ENCODE assay signal across 9 cellular contexts in genomic region chr1:202643397-202644218, GRCh38.
DNase-seq lines count a peak whose midpoint lies in the region; ATAC-seq and TF ChIP-seq lines count a peak whose summit lies in the region.
"Had no signal": no experiment of that assay in that cellular context is flagged by ENCODE, and none has a peak within 500 bp of the region (broad histone marks: within the 10 kb centered on the region; RNA-seq: fewer than 3 reads in every experiment).

No MANE protein-coding gene starts in this region.

- no peak overlapping the region for H4K8ac ChIP-seq in IMR-90 (ENCODE audit: low read depth in 2 of 2, low read length in 2 of 2)

- no peak overlapping the region for H2BK15ac ChIP-seq in IMR-90 (ENCODE audit: low read depth, low read length)

- no peaks in the 10 kb centered on the region for H3K36me3 ChIP-seq in CD4-positive, CD25-positive, alpha-beta regulatory T cell (ENCODE audit: control insufficient read depth, insufficient read depth, low read length)
- H3K36me3 ChIP-seq in IMR-90 (ENCODE audit: control insufficient read depth, insufficient read depth, low read length): no peaks in the 10 kb centered on the region

- in situ Hi-C loops in IMR-90 (cut with MboI; ENCODE audit: low sequenced_read_pairs): no loop called here

- H2AK5ac ChIP-seq in IMR-90 (ENCODE audit: low read depth, low read length): no peak overlapping the region

- no peaks in the 10 kb centered on the region; the same call in 1 of the 2 replicates for H4K20me1 ChIP-seq in IMR-90 (ENCODE audit: insufficient read depth, low read length)

- no peak for TF ChIP-seq CTCF in IMR-90 (conservative IDR thresholded peaks at IDR 0.05; ENCODE audit: low read depth, low read length)
- TF ChIP-seq CTCF in nephron progenitor cell (IDR thresholded peaks at IDR 0.05): no peak

- TF ChIP-seq RAD21 in IMR-90 (IDR thresholded peaks at IDR 0.05; ENCODE audit: low read length): no peak

- H2AK9ac ChIP-seq in IMR-90 (replicated peaks; ENCODE audit: low read depth, low read length, poor library complexity): no peak overlapping the region

- H3K4me3 ChIP-seq in CD4-positive, CD25-positive, alpha-beta regulatory T cell (ENCODE audit: low read depth, low read length): no peak overlapping the region
- peak overlapping the region; percentile 10; the same call in 1 of the 2 replicates for H3K4me3 ChIP-seq in IMR-90 (ENCODE audit: insufficient read depth, low read depth, low read length)
- H3K4me3 ChIP-seq: lung had no signal

- peaks cover 27% of the 10 kb centered on the region for H3K4me1 ChIP-seq in CD4-positive, CD25-positive, alpha-beta regulatory T cell (ENCODE audit: control insufficient read depth, insufficient read depth, low read length, poor library complexity, severe bottlenecking)
- peaks cover 11% of the 10 kb centered on the region; the same call in 1 of the 2 replicates for H3K4me1 ChIP-seq in IMR-90 (ENCODE audit: control insufficient read depth, insufficient read depth, low read length)

- H3K23ac ChIP-seq in IMR-90 (ENCODE audit: low read depth, low read length): no peak overlapping the region

- no peak overlapping the region for H3K14ac ChIP-seq in IMR-90 (replicated peaks; ENCODE audit: low read depth, low read length)

- H2AFZ ChIP-seq in IMR-90 (replicated peaks; ENCODE audit: low read length, poor library complexity): peak overlapping the region; percentile 70

- POLR2A ChIA-PET in IMR-90 (lab: Charles Lee; ENCODE audit: unreplicated experiment): no interaction called here

- peaks cover 87% of the 10 kb centered on the region for H3K27me3 Mint-ChIP-seq in CD4-positive, CD25-positive, alpha-beta regulatory T cell
- peaks cover 95% of the 10 kb centered on the region for H3K27me3 Mint-ChIP-seq in dendritic cell treated with granulocyte-macrophage colony-stimulating factor and Interleukin-4, amounts not matched to agents 40 ng/mL and 50 ng/mL, for 4 days
- peaks cover 100% of the 10 kb centered on the region for H3K27me3 Mint-ChIP-seq in nephron progenitor cell (ENCODE audit: low read depth, poor library complexity)

- BruUV-seq in IMR-90 (replicated peaks; lab: Mats Ljungman, UMichigan): no TSS peak

- H2BK5ac ChIP-seq in IMR-90 (ENCODE audit: low read depth, low read length, poor library complexity, severe bottlenecking): no peak overlapping the region

- H3K27me3 ChIP-seq in CD4-positive, CD25-positive, alpha-beta regulatory T cell (ENCODE audit: control insufficient read depth, insufficient read depth, low read length): peaks cover 20% of the 10 kb centered on the region
- peaks cover 69% of the 10 kb centered on the region for H3K27me3 ChIP-seq in IMR-90 (ENCODE audit: control insufficient read depth, insufficient read depth, low read length)

- no peaks in the 10 kb centered on the region for H3K9me3 Mint-ChIP-seq in CD4-positive, CD25-positive, alpha-beta regulatory T cell
- no peaks in the 10 kb centered on the region for H3K9me3 Mint-ChIP-seq in dendritic cell treated with granulocyte-macrophage colony-stimulating factor and Interleukin-4, amounts not matched to agents 40 ng/mL and 50 ng/mL, for 4 days
- no peaks in the 10 kb centered on the region for H3K9me3 Mint-ChIP-seq in nephron progenitor cell

- no peaks in the 10 kb centered on the region for H3K36me3 Mint-ChIP-seq in CD4-positive, CD25-positive, alpha-beta regulatory T cell
- no peaks in the 10 kb centered on the region for H3K36me3 Mint-ChIP-seq in dendritic cell treated with granulocyte-macrophage colony-stimulating factor and Interleukin-4, amounts not matched to agents 40 ng/mL and 50 ng/mL, for 4 days (ENCODE audit: low read depth)
- H3K36me3 Mint-ChIP-seq in nephron progenitor cell (ENCODE audit: low read depth): no peaks in the 10 kb centered on the region

- peak in 1 of 3 donors; percentile 23 for DNase-seq in CD4-positive, CD25-positive, alpha-beta regulatory T cell
- DNase-seq in IMR-90: no peak
- DNase-seq in nephron progenitor cell: peak; percentile 57
- no peak for DNase-seq in RPMI8226
- DNase-seq in SIG-M5 treated with dmso at 0.1 percent for 504 hours (lab: John Stamatoyannopoulos, UW; ENCODE audit: unreplicated experiment): no peak
- DNase-seq in NCI-H526 treated with DMSO at 0.1 percent for 48 hours (lab: John Stamatoyannopoulos, UW): no peak
- DNase-seq in dedifferentiated amniotic fluid mesenchymal stem cell (ENCODE audit: extremely low spot score): no peak

- H3K4ac ChIP-seq in IMR-90 (ENCODE audit: low read depth, low read length): no peak overlapping the region

- peak in 1 of 2 donors; percentile 12 for ATAC-seq in CD4-positive, CD25-positive, alpha-beta regulatory T cell (ENCODE audit: low read depth in 2 of 2)
- ATAC-seq in IMR-90 (ENCODE audit: low read depth): peak; percentile 13; the same call in 1 of the 2 replicates

- H2BK20ac ChIP-seq in IMR-90 (ENCODE audit: low read depth, low read length): no peak overlapping the region

- intact Hi-C loops in IMR-90 (cut with micrococcal nuclease): no loop called here
- intact Hi-C loops in dendritic cell treated with granulocyte-macrophage colony-stimulating factor and Interleukin-4, amounts not matched to agents 40 ng/mL and 50 ng/mL, for 4 days (cut with micrococcal nuclease): no loop called here

- no peaks in the 10 kb centered on the region for H3K79me1 ChIP-seq in IMR-90 (ENCODE audit: low read depth in 1 of 2, low read length in 2 of 2)

- WGBS in IMR-90 (ENCODE audit: extremely low coverage in 2 of 2, insufficient read length in 1 of 2), 2 experiments: 6% methylated on average over 10 of the region's 55 CpGs; no CpG with 5 or more reads in 1 of the 2 experiments

- H3K4me1 Mint-ChIP-seq in CD4-positive, CD25-positive, alpha-beta regulatory T cell: peaks cover 0 to 46% (median 12%) of the 10 kb centered on the region in 4 donors
- peaks cover 13% of the 10 kb centered on the region for H3K4me1 Mint-ChIP-seq in dendritic cell treated with granulocyte-macrophage colony-stimulating factor and Interleukin-4, amounts not matched to agents 40 ng/mL and 50 ng/mL, for 4 days (ENCODE audit: low read depth)
- peaks cover 54% of the 10 kb centered on the region for H3K4me1 Mint-ChIP-seq in nephron progenitor cell

- H3K18ac ChIP-seq in IMR-90 (ENCODE audit: low read depth, low read length): no peak overlapping the region

- no peak overlapping the region for H3K27ac ChIP-seq in CD4-positive, CD25-positive, alpha-beta regulatory T cell (ENCODE audit: insufficient read depth, low read length, poor library complexity, severe bottlenecking)
- no peak overlapping the region for H3K27ac ChIP-seq in IMR-90 (ENCODE audit: insufficient read depth, low read length)

- no peak overlapping the region for H2BK120ac ChIP-seq in IMR-90 (ENCODE audit: low read depth, low read length)

- no peak overlapping the region for H3K56ac ChIP-seq in IMR-90 (ENCODE audit: extremely low read depth, insufficient read depth, low read length)

- H3K9me3 ChIP-seq in CD4-positive, CD25-positive, alpha-beta regulatory T cell (ENCODE audit: control insufficient read depth in 2 of 2, low read length in 2 of 2): no peaks in the 10 kb centered on the region
- no peaks in the 10 kb centered on the region for H3K9me3 ChIP-seq in IMR-90 (ENCODE audit: control insufficient read depth, insufficient read depth, low read length)

- TF ChIP-seq POLR2A in IMR-90 (IDR thresholded peaks at IDR 0.05; ENCODE audit: low read depth, low read length): no peak

- H4K91ac ChIP-seq in IMR-90 (ENCODE audit: insufficient read depth, low read depth, low read length): no peak overlapping the region

- no peak overlapping the region for H3K9ac ChIP-seq in IMR-90 (ENCODE audit: low read depth, low read length)

- no peak overlapping the region for H4K5ac ChIP-seq in IMR-90 (ENCODE audit: low read depth, low read length)

- H3K4me3 Mint-ChIP-seq in CD4-positive, CD25-positive, alpha-beta regulatory T cell: peak overlapping the region; percentile 74 to 86 (median 82)
- H3K4me3 Mint-ChIP-seq in dendritic cell treated with granulocyte-macrophage colony-stimulating factor and Interleukin-4, amounts not matched to agents 40 ng/mL and 50 ng/mL, for 4 days: peak overlapping the region; percentile 17
- peak overlapping the region; percentile 76 for H3K4me3 Mint-ChIP-seq in nephron progenitor cell

- dilution Hi-C loops in IMR-90 (cut with HindIII; ENCODE audit: low sequenced_read_pairs, unreplicated experiment): no loop called here

- H3K9me1 ChIP-seq in IMR-90 (ENCODE audit: insufficient read depth, low read length): peaks cover 4% of the 10 kb centered on the region; the same call in 1 of the 2 replicates

- CTCF ChIA-PET in IMR-90 (lab: Yijun Ruan, JAX): no interaction called here

- peak overlapping the region; percentile 3; the same call in 1 of the 2 replicates for H3K4me2 ChIP-seq in IMR-90 (ENCODE audit: low read depth, low read length)

- no peak overlapping the region for H3K27ac Mint-ChIP-seq in CD4-positive, CD25-positive, alpha-beta regulatory T cell
- H3K27ac Mint-ChIP-seq in dendritic cell treated with granulocyte-macrophage colony-stimulating factor and Interleukin-4, amounts not matched to agents 40 ng/mL and 50 ng/mL, for 4 days: no peak overlapping the region
- no peak overlapping the region for H3K27ac Mint-ChIP-seq in nephron progenitor cell

TF ChIP-seq in IMR-90, 13 proteins besides CTCF, POLR2A, EP300 and RAD21:
- TF ChIP-seq MAFK (IDR thresholded peaks at IDR 0.05; ENCODE audit: low read depth, low read length): no peak
- TF ChIP-seq ELK1 (IDR thresholded peaks at IDR 0.05; ENCODE audit: borderline replicate concordance, low read depth, low read length): no peak
- no peak for TF ChIP-seq FOS (IDR thresholded peaks at IDR 0.05; ENCODE audit: low read depth, low read length)
- no peak for TF ChIP-seq MXI1 (IDR thresholded peaks at IDR 0.05; ENCODE audit: borderline replicate concordance, low read depth, low read length)
- no peak for TF ChIP-seq USF2 (IDR thresholded peaks at IDR 0.05; ENCODE audit: low read depth, low read length)
- no peak for TF ChIP-seq NFE2L2 (IDR thresholded peaks at IDR 0.05; ENCODE audit: low read depth, low read length)

Comparison
In these comparisons a context has a peak if more than half of its experiments do, and no peak if none do; other contexts are left out.
1. H3K4me3 Mint-ChIP-seq: peak in every context shown above with its lines; median percentile 82 in CD4-positive, CD25-positive, alpha-beta regulatory T cell; 76 in nephron progenitor cell; 17 in dendritic cell treated with granulocyte-macrophage colony-stimulating factor and Interleukin-4, amounts not matched to agents 40 ng/mL and 50 ng/mL, for 4 days.